8 cellular contexts compared by ENCODE assay signal in the genomic region with DNA sequence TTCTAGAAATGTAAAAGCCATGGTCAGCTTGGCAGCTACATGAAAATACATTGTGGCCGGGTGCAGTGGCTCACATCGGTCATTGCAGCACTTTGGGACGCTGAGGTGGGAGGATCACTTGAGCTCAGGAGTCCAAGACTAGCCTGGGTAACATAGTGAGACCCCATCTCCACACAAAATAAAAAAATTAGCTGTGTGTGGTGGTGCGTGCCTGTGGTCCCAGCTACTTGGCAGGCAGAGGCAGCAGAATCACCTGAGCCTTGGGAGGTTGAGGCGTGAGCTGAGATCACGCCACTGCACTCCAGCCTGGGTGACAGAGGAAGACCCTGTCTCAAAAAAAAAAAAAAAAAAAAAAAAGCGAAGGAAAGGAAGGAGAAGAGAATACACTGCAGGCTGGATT. TPM values are rescaled to one million over a fixed set of nuclear protein-coding genes. Genes with fewer than 3 reads are reported as not detected.
"Had no signal": no experiment of that assay in that cellular context is flagged by ENCODE, and none has a peak within 500 bp of the region (broad histone marks: within the 10 kb centered on the region; RNA-seq: fewer than 3 reads in every experiment).

No MANE protein-coding gene starts in this region.

- DNase-seq: GM23248, GOT3, HCEC 1CT, HFFc6 had no signal

- H3K36me3 ChIP-seq: HAP-1 had no signal

- H3K27ac ChIP-seq: GM23248 had no signal

- H3K4me1 ChIP-seq: HAP-1 had no signal

- H3K9me3 ChIP-seq: HAP-1 had no signal

- H3K4me3 ChIP-seq: GM23248, GM23338, HAP-1 had no signal

- ATAC-seq: GM23338, HCT116 had no signal

RNA-seq across cellular contexts. Expression of a gene that starts 29.0 kb away (rescaled TPM):
- total RNA-seq: H4, HFFc6 had no signal
